ENCODE assay signal across 8 cellular contexts in genomic region chr4:39697740-39698423, GRCh38. TPM values are rescaled to one million over a fixed set of nuclear protein-coding genes. Genes with fewer than 3 reads are reported as not detected.
DNase-seq lines count a peak whose midpoint lies in the region; ATAC-seq and TF ChIP-seq lines count a peak whose summit lies in the region.

Gene UBE2K (plus strand): TSS chr4:39698136. CDS start chr4:39698328, 192 bp downstream.

- no peaks in the 10 kb centered on the region for H3K9me3 ChIP-seq in lower lobe of right lung

- POLR2A ChIA-PET in activated CD8-positive, alpha-beta T cell treated with anti-CD3 and anti-CD28 coated beads for 36 hours (lab: Charles Lee): interaction anchor here (0.6 to 1.8 kb wide), 17 partner anchors 8 to 498 kb away, joined by 3 to 8 read pairs (median 3); partner anchors contain the start of genes LIAS, RPL9, SMIM14 and UGDH

- ATAC-seq in GM19395 (IDR thresholded peaks at IDR 0.05; ENCODE audit: unreplicated experiment): peak; percentile 78
- peak; percentile 32 for ATAC-seq in HG03558 (IDR thresholded peaks at IDR 0.05; ENCODE audit: extremely low read depth, unreplicated experiment)
- ATAC-seq in activated CD8-positive, alpha-beta T cell treated with anti-CD3 and anti-CD28 coated beads for 36 hours: peak; percentile 84
- peak; percentile 99 to 100 for ATAC-seq in lower lobe of right lung

- H3K27ac Mint-ChIP-seq in activated CD8-positive, alpha-beta T cell treated with anti-CD3 and anti-CD28 coated beads for 36 hours: peak within 1 kb of the TSS; percentile 98

- peak within 1 kb of the TSS; percentile 90 for H3K4me3 ChIP-seq in lower lobe of right lung

- H3K4me3 Mint-ChIP-seq in activated CD8-positive, alpha-beta T cell treated with anti-CD3 and anti-CD28 coated beads for 36 hours: peak within 1 kb of the TSS; percentile 92

- peaks cover 18% of the 10 kb centered on the region for H3K36me3 Mint-ChIP-seq in activated CD8-positive, alpha-beta T cell treated with anti-CD3 and anti-CD28 coated beads for 36 hours (ENCODE audit: low read depth)

- no peaks in the 10 kb centered on the region for H3K27me3 ChIP-seq in lower lobe of right lung (ENCODE audit: low read depth)

- no peaks in the 10 kb centered on the region for H3K9me3 Mint-ChIP-seq in activated CD8-positive, alpha-beta T cell treated with anti-CD3 and anti-CD28 coated beads for 36 hours

- TF ChIP-seq CTCF in activated CD8-positive, alpha-beta T cell treated with anti-CD3 and anti-CD28 coated beads for 36 hours (IDR thresholded peaks at IDR 0.05): no peak
- TF ChIP-seq CTCF in lower lobe of right lung (IDR thresholded peaks at IDR 0.05): no peak

- peaks cover 9% of the 10 kb centered on the region for H3K36me3 ChIP-seq in lower lobe of right lung

- DNase-seq in C1 segment of cervical spinal cord (lab: John Stamatoyannopoulos, UW) (peak; percentile 40 to 91 (median 77)), NCI-H82 (lab: John Stamatoyannopoulos, UW) (peak; percentile 90), ecto neural progenitor cell (ENCODE audit: low spot score) (peak; percentile 95), lower lobe of right lung (peak; percentile 94)
- DNase-seq in activated CD8-positive, alpha-beta T cell treated with anti-CD3 and anti-CD28 coated beads for 36 hours: peak; percentile 87
- peak; percentile 74 to 85 (median 81) for DNase-seq in stimulated activated CD4-positive, alpha-beta T cell treated with anti-CD3 and anti-CD28 coated beads, TNF-alpha, amount 100 ng/mL, for 24 hours (ENCODE audit: low read depth in 3 of 3)

- peaks cover 39% of the 10 kb centered on the region for H3K4me1 ChIP-seq in lower lobe of right lung

- peak within 1 kb of the TSS; percentile 94 for H3K27ac ChIP-seq in lower lobe of right lung

- intact Hi-C loops in activated CD8-positive, alpha-beta T cell treated with anti-CD3 and anti-CD28 coated beads for 36 hours (cut with micrococcal nuclease): loop anchor here (5.0 to 10.0 kb wide), 3 partner anchors 57 to 617 kb away; partner anchors contain the start of gene PDS5A
- intact Hi-C loops in lower lobe of right lung (cut with DNase I): loop anchor here (10.0 kb wide), 1 partner anchor 277 kb away; the partner anchor contains the start of gene PDS5A

- peaks cover 27% of the 10 kb centered on the region for H3K4me1 Mint-ChIP-seq in activated CD8-positive, alpha-beta T cell treated with anti-CD3 and anti-CD28 coated beads for 36 hours (ENCODE audit: low read depth)

- no peaks in the 10 kb centered on the region for H3K27me3 Mint-ChIP-seq in activated CD8-positive, alpha-beta T cell treated with anti-CD3 and anti-CD28 coated beads for 36 hours

- CTCF ChIA-PET in activated CD8-positive, alpha-beta T cell treated with anti-CD3 and anti-CD28 coated beads for 36 hours (lab: Charles Lee): interaction anchor here (0.9 to 2.0 kb wide), 6 partner anchors 9 to 358 kb away, joined by 3 to 5 read pairs (median 4); partner anchors contain the start of gene PDS5A

RNA-seq across cellular contexts. Expression of gene UBE2K, which starts in this region (rescaled TPM):
- 10 to 100 TPM; 69.5 to 77.1 TPM for total RNA-seq in activated CD8-positive, alpha-beta T cell treated with anti-CD3 and anti-CD28 coated beads for 36 hours
- total RNA-seq in lower lobe of right lung: 54.3 TPM

Comparison
In these comparisons a context has a peak if more than half of its experiments do, and no peak if none do; other contexts are left out.
1. Peak in every context shown above with its lines: DNase-seq, ATAC-seq, H3K4me3 ChIP-seq and H3K27ac ChIP-seq.
2. ATAC-seq: peak in every context shown above with its lines; median percentile 100 in lower lobe of right lung; 84 in activated CD8-positive, alpha-beta T cell treated with anti-CD3 and anti-CD28 coated beads for 36 hours; 78 in GM19395; 32 in HG03558.